12 cellular contexts compared by ENCODE assay signal in genomic region chr5:127011151-127011550, GRCh38. TPM values are rescaled to one million over a fixed set of nuclear protein-coding genes. Genes with fewer than 3 reads are reported as not detected.
DNase-seq lines count a peak whose midpoint lies in the region; ATAC-seq and TF ChIP-seq lines count a peak whose summit lies in the region.
"Had no signal": no experiment of that assay in that cellular context is flagged by ENCODE, and none has a peak within 500 bp of the region (broad histone marks: within the 10 kb centered on the region; RNA-seq: fewer than 3 reads in every experiment).

No MANE protein-coding gene starts in this region.

- no peak for TF ChIP-seq EP300 in transverse colon (IDR thresholded peaks at IDR 0.05; ENCODE audit: low read depth)

- H3K27ac ChIP-seq in breast epithelium = no peak overlapping the region
- no peak overlapping the region for H3K27ac ChIP-seq in transverse colon
- H3K27ac ChIP-seq: SJCRH30 had no signal

- H3K4me1 Mint-ChIP-seq in MCF 10A (ENCODE audit: insufficient read depth, unreplicated experiment) = peaks cover 20% of the 10 kb centered on the region

- BruUV-seq in MCF 10A (replicated peaks; lab: Mats Ljungman, UMichigan) = no TSS peak

- 82 to 90% methylated on average over 1 to 4 of the region's 4 CpGs for WGBS in transverse colon (ENCODE audit: low coverage in 1 of 2), 2 donors

- no peaks in the 10 kb centered on the region for H3K9me3 Mint-ChIP-seq in MCF 10A (ENCODE audit: unreplicated experiment)

- H3K4me1 ChIP-seq in breast epithelium (no peaks in the 10 kb centered on the region), transverse colon (peaks cover 8 to 50% (median 22%) of the 10 kb centered on the region in 4 donors)

- H3K27me3 Mint-ChIP-seq in MCF 10A (ENCODE audit: insufficient read depth, unreplicated experiment) = no peaks in the 10 kb centered on the region

- intact Hi-C loops in MCF 10A (cut with micrococcal nuclease) = loop anchor here (1.0 kb wide), 1 partner anchor 50 kb away; no protein-coding TSS in a partner anchor
- intact Hi-C loops in breast epithelium (cut with DNase I; ENCODE audit: low total_unique reads) = no loop called here
- intact Hi-C loops in transverse colon (cut with DNase I; ENCODE audit: low total_unique reads) = no loop called here

- ATAC-seq in SK-N-SH treated with all-trans-retinoic acid at 6 μM for 48 hours (peak; percentile 78), GM19023 (IDR thresholded peaks at IDR 0.05; ENCODE audit: unreplicated experiment) (no peak)

- H3K9me3 ChIP-seq in breast epithelium (no peaks in the 10 kb centered on the region), transverse colon (no peaks in the 10 kb centered on the region)
- H3K9me3 ChIP-seq: SJCRH30 had no signal

- no peak overlapping the region for H3K27ac Mint-ChIP-seq in MCF 10A (ENCODE audit: low read depth, unreplicated experiment)

- no peaks in the 10 kb centered on the region for H3K36me3 ChIP-seq in breast epithelium
- H3K36me3 ChIP-seq in transverse colon = no peaks in the 10 kb centered on the region
- H3K36me3 ChIP-seq: SJCRH30 had no signal

- CTCF ChIA-PET in MCF 10A (lab: Yijun Ruan, JAX) = interaction anchor here (1.0 kb wide), 1 partner anchor 18 kb away, joined by 5 read pairs; no protein-coding TSS in a partner anchor

- peak; percentile 66 for DNase-seq in MCF 10A (ENCODE audit: unreplicated experiment)
- no peak for DNase-seq in breast epithelium (ENCODE audit: low spot score in 2 of 2)
- peak; percentile 66 for DNase-seq in fibroblast of pulmonary artery (ENCODE audit: low read depth)
- peak; percentile 88 for DNase-seq in stromal cell of bone marrow (ENCODE audit: low read depth)
- DNase-seq in NCI-H1092 (lab: John Stamatoyannopoulos, UW) = no peak
- no peak for DNase-seq in transverse colon
- DNase-seq: GDM1, Karpas-422, natural killer cell, SJCRH30 had no signal

- no peaks in the 10 kb centered on the region for H3K27me3 ChIP-seq in breast epithelium
- H3K27me3 ChIP-seq in transverse colon = no peaks in the 10 kb centered on the region
- H3K27me3 ChIP-seq: SJCRH30 had no signal

- POLR2A ChIA-PET in MCF 10A (lab: Yijun Ruan, JAX) = interaction anchor here (0.7 to 3.2 kb wide), 6 partner anchors 18 to 245 kb away, joined by 3 to 13 read pairs (median 4); partner anchors contain the start of gene LMNB1

- TF ChIP-seq POLR2A in breast epithelium (IDR thresholded peaks at IDR 0.05) (no peak), transverse colon (IDR thresholded peaks at IDR 0.05) (no peak)

- H3K4me3 ChIP-seq in breast epithelium (no peak overlapping the region), fibroblast of pulmonary artery (replicated peaks; ENCODE audit: low read depth, low read length) (no peak overlapping the region), transverse colon (no peak overlapping the region)
- H3K4me3 ChIP-seq: SJCRH30 had no signal

- no peaks in the 10 kb centered on the region for H3K36me3 Mint-ChIP-seq in MCF 10A (ENCODE audit: insufficient read depth, unreplicated experiment)
- H3K36me3 Mint-ChIP-seq: natural killer cell had no signal

- in situ Hi-C loops in transverse colon (cut with MboI; ENCODE audit: low pct_ligation_motif_present in 1 of 4, low pct_unique_long_range_greater_than_20kb in 1 of 4, low sequenced_read_pairs in 3 of 4) = no loop called here

- TF ChIP-seq CTCF in MCF 10A (IDR thresholded peaks at IDR 0.05; ENCODE audit: unreplicated experiment) (no peak), breast epithelium (IDR thresholded peaks at IDR 0.05) (no peak), fibroblast of pulmonary artery (IDR thresholded peaks at IDR 0.05; ENCODE audit: low read length, missing control alignments) (no peak), transverse colon (IDR thresholded peaks at IDR 0.05) (no peak)

- no peak overlapping the region for H3K4me3 Mint-ChIP-seq in MCF 10A (ENCODE audit: unreplicated experiment)
- H3K4me3 Mint-ChIP-seq: natural killer cell had no signal

TF ChIP-seq in SK-N-SH treated with all-trans-retinoic acid at 6 μM for 48 hours, 23 proteins besides CTCF, POLR2A, EP300 and RAD21:
- TF ChIP-seq TOX (CRISPR knock-in tag; IDR thresholded peaks at IDR 0.05; ENCODE audit: borderline replicate concordance) = no peak
- peak; percentile 57 for TF ChIP-seq ISL1 (CRISPR knock-in tag; IDR thresholded peaks at IDR 0.05)
- TF ChIP-seq ARNTL (CRISPR knock-in tag; IDR thresholded peaks at IDR 0.05; ENCODE audit: borderline replicate concordance, low read depth) = no peak
- TF ChIP-seq OSR1 (CRISPR knock-in tag; IDR thresholded peaks at IDR 0.05) = no peak
- TF ChIP-seq ZNF8 (CRISPR knock-in tag; IDR thresholded peaks at IDR 0.05) = no peak

RNA-seq across cellular contexts. Expression of gene MARCHF3, which starts 19.2 kb away (rescaled TPM):
- total RNA-seq in MCF 10A (2022) = 5.4 and 6.9 TPM in 2 replicates
- total RNA-seq in breast epithelium = 10 to 100 TPM in 2 of 3 donors, 1 to 10 TPM in 1; 7.5 to 16.1 (median 11.6) TPM
- total RNA-seq in transverse colon = 10 to 100 TPM; 20.3 to 29.6 (median 23.0) TPM

Comparison
In these comparisons a context has a peak if more than half of its experiments do, and no peak if none do; other contexts are left out.
1. DNase-seq: peak in MCF 10A (single experiment), fibroblast of pulmonary artery (single experiment) and stromal cell of bone marrow (single experiment); none in breast epithelium (0 of 2), NCI-H1092 (single experiment) and transverse colon (single experiment).